ENCODE assay signal across 20 cellular contexts in the genomic region with DNA sequence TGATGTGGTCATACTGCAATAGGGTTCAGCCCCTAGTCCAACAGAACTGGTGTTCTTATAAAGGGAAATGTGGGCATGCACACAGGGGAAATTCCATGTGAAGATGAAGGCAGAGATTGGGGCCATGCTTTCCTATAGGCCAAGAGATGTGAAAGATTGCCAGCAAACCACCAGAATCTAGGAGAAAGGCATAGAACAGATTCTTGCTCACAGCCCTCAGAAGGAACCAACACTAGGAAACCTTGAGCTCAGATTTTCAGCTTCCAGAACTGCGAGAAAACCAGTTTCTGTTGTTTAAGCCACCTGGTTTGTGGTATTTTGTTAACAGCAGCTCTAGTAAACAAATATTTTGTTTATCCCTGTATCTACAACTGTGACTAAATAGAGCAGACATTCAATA.
"Had no signal": no experiment of that assay in that cellular context is flagged by ENCODE, and none has a peak within 500 bp of the region (broad histone marks: within the 10 kb centered on the region; RNA-seq: fewer than 3 reads in every experiment).

No MANE protein-coding gene starts in this region.

- H3K4me1 ChIP-seq: testis had no signal

- H3K4me1 Mint-ChIP-seq: immature natural killer cell; naive thymus-derived CD4-positive, alpha-beta T cell; stimulated activated memory B cell treated with anti-CD40 and anti-IgM and Interleukin-4, amounts not matched to agents 10 μg/mL and 1 μg/mL and 100 μg/mL, for 72 hours had no signal

- ATAC-seq: effector memory CD8-positive, alpha-beta T cell; left colon; left ventricle myocardium superior; naive thymus-derived CD4-positive, alpha-beta T cell; sciatic nerve; stimulated activated memory B cell treated with anti-CD40 and anti-IgM and Interleukin-4, amounts not matched to agents 10 μg/mL and 1 μg/mL and 100 μg/mL, for 72 hours had no signal

- H3K27ac ChIP-seq: esophagus squamous epithelium, spleen, testis, tibial nerve had no signal

- H3K9me3 ChIP-seq: esophagus squamous epithelium, testis, tibial nerve had no signal

- H3K27me3 ChIP-seq: esophagus squamous epithelium, spleen, testis, tibial nerve had no signal

- H3K27ac Mint-ChIP-seq: dendritic cell treated with granulocyte-macrophage colony-stimulating factor and Interleukin-4, amounts not matched to agents 40 ng/mL and 50 ng/mL, for 4 days; effector memory CD8-positive, alpha-beta T cell; immature natural killer cell; naive thymus-derived CD4-positive, alpha-beta T cell; nephron progenitor cell; stimulated activated memory B cell treated with anti-CD40 and anti-IgM and Interleukin-4, amounts not matched to agents 10 μg/mL and 1 μg/mL and 100 μg/mL, for 72 hours; stimulated activated naive CD8-positive, alpha-beta T cell treated with anti-CD3 and anti-CD28 coated beads, Interleukin-15, Interleukin-2, amounts not matched to agents 100 ng/mL and 50 ng/mL, for 24 hours had no signal

- H3K36me3 Mint-ChIP-seq: immature natural killer cell; naive thymus-derived CD4-positive, alpha-beta T cell; stimulated activated memory B cell treated with anti-CD40 and anti-IgM and Interleukin-4, amounts not matched to agents 10 μg/mL and 1 μg/mL and 100 μg/mL, for 72 hours had no signal

- H3K27me3 Mint-ChIP-seq: dendritic cell treated with granulocyte-macrophage colony-stimulating factor and Interleukin-4, amounts not matched to agents 40 ng/mL and 50 ng/mL, for 4 days; effector memory CD8-positive, alpha-beta T cell; stimulated activated memory B cell treated with anti-CD40 and anti-IgM and Interleukin-4, amounts not matched to agents 10 μg/mL and 1 μg/mL and 100 μg/mL, for 72 hours had no signal

- H3K4me3 ChIP-seq: esophagus squamous epithelium, spleen, testis, tibial nerve had no signal

- FAIRE-seq: colon, kidney had no signal

- H3K4me3 Mint-ChIP-seq: dendritic cell treated with granulocyte-macrophage colony-stimulating factor and Interleukin-4, amounts not matched to agents 40 ng/mL and 50 ng/mL, for 4 days; effector memory CD8-positive, alpha-beta T cell; immature natural killer cell; naive thymus-derived CD4-positive, alpha-beta T cell; nephron progenitor cell; stimulated activated memory B cell treated with anti-CD40 and anti-IgM and Interleukin-4, amounts not matched to agents 10 μg/mL and 1 μg/mL and 100 μg/mL, for 72 hours; stimulated activated naive CD8-positive, alpha-beta T cell treated with anti-CD3 and anti-CD28 coated beads, Interleukin-15, Interleukin-2, amounts not matched to agents 100 ng/mL and 50 ng/mL, for 24 hours had no signal

- DNase-seq: effector memory CD8-positive, alpha-beta T cell; esophagus squamous epithelium; foreskin fibroblast; immature natural killer cell; kidney; left colon; left ventricle myocardium superior; naive thymus-derived CD4-positive, alpha-beta T cell; nephron progenitor cell; spleen; stimulated activated CD4-positive, alpha-beta T cell treated with anti-CD3 and anti-CD28 coated beads, Interleukin-15, amount 100 ng/mL, for 24 hours; stimulated activated CD4-positive, alpha-beta T cell treated with anti-CD3 and anti-CD28 coated beads, Interleukin-1b, Interleukin-23, amount 100 ng/mL, for 48 hours; stimulated activated CD4-positive, alpha-beta T cell treated with anti-CD3 and anti-CD28 coated beads, Interleukin-4, amount 100 ng/mL, for 24 hours; testis had no signal

- H3K9me3 Mint-ChIP-seq: dendritic cell treated with granulocyte-macrophage colony-stimulating factor and Interleukin-4, amounts not matched to agents 40 ng/mL and 50 ng/mL, for 4 days; effector memory CD8-positive, alpha-beta T cell; immature natural killer cell; nephron progenitor cell had no signal

- H3K36me3 ChIP-seq: esophagus squamous epithelium, spleen, tibial nerve had no signal
